ENCODE assay signal across 31 cellular contexts in the genomic region with DNA sequence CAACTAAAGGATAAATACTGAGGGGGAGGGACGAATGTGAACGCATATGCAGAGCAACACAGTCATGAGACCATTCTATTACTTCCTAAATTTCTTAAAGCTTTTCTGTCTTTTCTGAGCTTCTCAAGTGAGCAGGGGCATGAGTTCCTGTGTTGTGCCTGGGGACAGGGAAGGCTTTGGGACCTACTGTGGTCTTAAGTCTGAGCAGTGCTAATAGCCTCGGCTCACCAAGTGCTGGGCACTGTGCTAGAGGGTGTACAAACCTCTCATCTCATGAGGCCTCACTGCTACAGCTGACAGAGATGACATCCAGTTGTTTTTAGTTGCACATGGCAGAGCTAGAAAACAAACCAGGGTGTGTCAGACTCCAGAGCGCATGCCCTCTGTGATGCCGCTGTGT.
DNase-seq lines count a peak whose midpoint lies in the region; ATAC-seq and TF ChIP-seq lines count a peak whose summit lies in the region.
"Had no signal": no experiment of that assay in that cellular context is flagged by ENCODE, and none has a peak within 500 bp of the region (broad histone marks: within the 10 kb centered on the region; RNA-seq: fewer than 3 reads in every experiment).

No MANE protein-coding gene starts in this region.

- H3K9me3 ChIP-seq in esophagus muscularis mucosa, result no peaks in the 10 kb centered on the region
- H3K9me3 ChIP-seq: tibial nerve had no signal

- no peak overlapping the region for H3K4me3 Mint-ChIP-seq in Calu3 (ENCODE audit: low read depth, unreplicated experiment)
- no peak overlapping the region for H3K4me3 Mint-ChIP-seq in stimulated activated naive B cell treated with anti-CD40 and anti-IgM and Interleukin-4, amounts not matched to agents 10 μg/mL and 1 μg/mL and 100 μg/mL, for 72 hours
- H3K4me3 Mint-ChIP-seq: activated naive CD4-positive, alpha-beta T cell treated with anti-CD3 and anti-CD28 coated beads, Interleukin-2, amount 50 U/mL, for 24 hours; HFFc6; immature natural killer cell; neural progenitor cell; T-helper 2 cell treated with Interferon-gamma antibody and Interleukin-4, amounts not matched to agents 5 μg/mL and 100 μg/mL, for 36 hours had no signal

- 82% methylated on average over 5 of the region's 5 CpGs for WGBS in esophagus muscularis mucosa

- H3K9me3 Mint-ChIP-seq in Calu3 (ENCODE audit: low read depth, unreplicated experiment), result no peaks in the 10 kb centered on the region
- H3K9me3 Mint-ChIP-seq in stimulated activated naive B cell treated with anti-CD40 and anti-IgM and Interleukin-4, amounts not matched to agents 10 μg/mL and 1 μg/mL and 100 μg/mL, for 72 hours, result no peaks in the 10 kb centered on the region
- H3K9me3 Mint-ChIP-seq: activated naive CD4-positive, alpha-beta T cell treated with anti-CD3 and anti-CD28 coated beads, Interleukin-2, amount 50 U/mL, for 24 hours; activated T-helper 2 cell treated with anti-CD3 and anti-CD28 coated beads, Interferon-gamma antibody, Interleukin-2, Interleukin-4, amounts not matched to agents 10 μg/mL and 5 μg/mL and 100 μg/mL, durations not matched to agents 14 hours and 24 hours and 36 hours; HFFc6; immature natural killer cell; neural progenitor cell; T-helper 2 cell treated with Interferon-gamma antibody and Interleukin-4, amounts not matched to agents 5 μg/mL and 100 μg/mL, for 36 hours had no signal

- ATAC-seq in stimulated activated naive B cell treated with anti-CD40 and anti-IgM and Interleukin-4, amounts not matched to agents 10 μg/mL and 1 μg/mL and 100 μg/mL, for 72 hours (replicated peaks), result no peak
- ATAC-seq in GM21619 (IDR thresholded peaks at IDR 0.05; ENCODE audit: unreplicated experiment), result no peak
- ATAC-seq in GM19395 (IDR thresholded peaks at IDR 0.05; ENCODE audit: unreplicated experiment), result no peak
- ATAC-seq: K562 had no signal

- peaks cover 18 to 42% (median 23%) of the 10 kb centered on the region in 4 donors for H3K4me1 ChIP-seq in esophagus muscularis mucosa

- TF ChIP-seq CTCF in Calu3 (IDR thresholded peaks at IDR 0.05; ENCODE audit: unreplicated experiment) (no peak), esophagus muscularis mucosa (IDR thresholded peaks at IDR 0.05) (no peak)

- no peak overlapping the region for H3K4me3 ChIP-seq in esophagus muscularis mucosa
- H3K4me3 ChIP-seq: K562, neural progenitor cell, tibial nerve had no signal

- peaks cover 69% of the 10 kb centered on the region for H3K36me3 Mint-ChIP-seq in Calu3 (ENCODE audit: insufficient read depth, unreplicated experiment)
- peaks cover 0 to 3% of the 10 kb centered on the region in 2 donors for H3K36me3 Mint-ChIP-seq in stimulated activated naive B cell treated with anti-CD40 and anti-IgM and Interleukin-4, amounts not matched to agents 10 μg/mL and 1 μg/mL and 100 μg/mL, for 72 hours
- H3K36me3 Mint-ChIP-seq: activated naive CD4-positive, alpha-beta T cell treated with anti-CD3 and anti-CD28 coated beads, Interleukin-2, amount 50 U/mL, for 24 hours; CD4-positive, CD25-positive, alpha-beta regulatory T cell; immature natural killer cell had no signal

- H3K4me1 Mint-ChIP-seq in Calu3 (ENCODE audit: low read depth, unreplicated experiment), result peaks cover 83% of the 10 kb centered on the region
- peaks cover 40 to 74% of the 10 kb centered on the region in 2 donors for H3K4me1 Mint-ChIP-seq in stimulated activated naive B cell treated with anti-CD40 and anti-IgM and Interleukin-4, amounts not matched to agents 10 μg/mL and 1 μg/mL and 100 μg/mL, for 72 hours
- H3K4me1 Mint-ChIP-seq: immature natural killer cell had no signal

- no TSS peak for BruUV-seq in Calu3 (replicated peaks; lab: Mats Ljungman, UMichigan)

- H3K36me3 ChIP-seq in esophagus muscularis mucosa, result no peaks in the 10 kb centered on the region
- H3K36me3 ChIP-seq: neural progenitor cell, tibial nerve had no signal

- no peaks in the 10 kb centered on the region for H3K27me3 ChIP-seq in esophagus muscularis mucosa
- H3K27me3 ChIP-seq: brain microvascular endothelial cell, neural progenitor cell, tibial nerve had no signal

- no peak overlapping the region for H3K27ac ChIP-seq in esophagus muscularis mucosa (replicated peaks in 1 of 4)
- H3K27ac ChIP-seq: brain microvascular endothelial cell, neural progenitor cell, tibial nerve had no signal

- H3K27ac Mint-ChIP-seq in Calu3 (ENCODE audit: unreplicated experiment), result peak overlapping the region; percentile 47
- H3K27ac Mint-ChIP-seq in stimulated activated naive B cell treated with anti-CD40 and anti-IgM and Interleukin-4, amounts not matched to agents 10 μg/mL and 1 μg/mL and 100 μg/mL, for 72 hours, result peak overlapping the region; percentile 16
- H3K27ac Mint-ChIP-seq: activated naive CD4-positive, alpha-beta T cell treated with anti-CD3 and anti-CD28 coated beads, Interleukin-2, amount 50 U/mL, for 24 hours; activated T-helper 2 cell treated with anti-CD3 and anti-CD28 coated beads, Interferon-gamma antibody, Interleukin-2, Interleukin-4, amounts not matched to agents 10 μg/mL and 5 μg/mL and 100 μg/mL, durations not matched to agents 14 hours and 24 hours and 36 hours; CD4-positive, CD25-positive, alpha-beta regulatory T cell; HFFc6; immature natural killer cell; neural progenitor cell; T-helper 2 cell treated with Interferon-gamma antibody and Interleukin-4, amounts not matched to agents 5 μg/mL and 100 μg/mL, for 36 hours had no signal

- no peaks in the 10 kb centered on the region for H3K27me3 Mint-ChIP-seq in Calu3 (ENCODE audit: unreplicated experiment)
- H3K27me3 Mint-ChIP-seq in stimulated activated naive B cell treated with anti-CD40 and anti-IgM and Interleukin-4, amounts not matched to agents 10 μg/mL and 1 μg/mL and 100 μg/mL, for 72 hours, result no peaks in the 10 kb centered on the region
- H3K27me3 Mint-ChIP-seq: activated naive CD4-positive, alpha-beta T cell treated with anti-CD3 and anti-CD28 coated beads, Interleukin-2, amount 50 U/mL, for 24 hours had no signal

- no peak for TF ChIP-seq EP300 in esophagus muscularis mucosa (IDR thresholded peaks at IDR 0.05)

- CTCF ChIA-PET in Calu3 (lab: Charles Lee), result interaction anchor here (0.6 kb wide), 1 partner anchor 326 kb away, joined by 4 read pairs; no protein-coding TSS in a partner anchor

- intact Hi-C loops in Calu3 (cut with micrococcal nuclease; ENCODE audit: unreplicated experiment), result no loop called here
- intact Hi-C loops in esophagus muscularis mucosa (cut with DNase I), result no loop called here

- DNase-seq in Calu3, result no peak
- DNase-seq in NOMO-1 treated with dmso at 0.1 percent for 144 hours (lab: John Stamatoyannopoulos, UW; ENCODE audit: unreplicated experiment), result peak; percentile 18
- DNase-seq in esophagus muscularis mucosa (ENCODE audit: extremely low spot score), result peak; percentile 75
- DNase-seq in stimulated activated naive B cell treated with anti-CD40 and anti-IgM and Interleukin-4, amounts not matched to agents 10 μg/mL and 1 μg/mL and 100 μg/mL, for 72 hours, result no peak
- DNase-seq in dedifferentiated amniotic fluid mesenchymal stem cell (ENCODE audit: extremely low spot score), result no peak
- DNase-seq: activated CD4-positive, alpha-beta T cell treated with anti-CD3 and anti-CD28 coated beads for 4 hours; activated CD8-positive, alpha-beta memory T cell treated with anti-CD3 and anti-CD28 coated beads for 24 hours; activated T-cell treated with anti-CD3 and anti-CD28 coated beads for 4 hours; amygdala; brain microvascular endothelial cell; CD4-positive, CD25-positive, alpha-beta regulatory T cell; effector CD4-positive, alpha-beta T cell; GOT3; HFFc6; hypothalamus; immature natural killer cell; mesendoderm; MM.1S; NCI-H1105 treated with DMSO at 0.1 percent for 48 hours; NCI-H187 treated with DMSO at 0.1 percent for 48 hours; NCI-H226; SIG-M5; stimulated activated CD4-positive, alpha-beta T cell treated with anti-CD3 and anti-CD28 coated beads, Interleukin-1b, Interleukin-23, amount 100 ng/mL, for 48 hours had no signal

- TF ChIP-seq POLR2A in esophagus muscularis mucosa (IDR thresholded peaks at IDR 0.05; ENCODE audit: low read depth), result no peak

Comparison
In these comparisons a context has a peak if more than half of its experiments do, and no peak if none do; other contexts are left out.
1. DNase-seq: peak in NOMO-1 treated with dmso at 0.1 percent for 144 hours (single experiment) and esophagus muscularis mucosa (single experiment); none in Calu3 (single experiment), stimulated activated naive B cell treated with anti-CD40 and anti-IgM and Interleukin-4, amounts not matched to agents 10 μg/mL and 1 μg/mL and 100 μg/mL, for 72 hours (single experiment) and dedifferentiated amniotic fluid mesenchymal stem cell (single experiment).